9 cellular contexts compared by ENCODE assay signal in genomic region chr3:186400026-186400425, GRCh38. TPM values are rescaled to one million over a fixed set of nuclear protein-coding genes. Genes with fewer than 3 reads are reported as not detected.
"Had no signal": no experiment of that assay in that cellular context is flagged by ENCODE, and none has a peak within 500 bp of the region (broad histone marks: within the 10 kb centered on the region; RNA-seq: fewer than 3 reads in every experiment).

No MANE protein-coding gene starts in this region.

- H3K4me1 Mint-ChIP-seq: GM23338, H9 had no signal

- H3K27ac ChIP-seq: GM23248 had no signal

- H3K9ac ChIP-seq: GM23248 had no signal

- DNase-seq: GOT3, H7, H9, HFFc6 had no signal

- H3K9me3 ChIP-seq: HAP-1 had no signal

- H3K4me1 ChIP-seq: HAP-1 had no signal

- H3K9me3 Mint-ChIP-seq: GM23338, H9, HFFc6 had no signal

- H2AFZ ChIP-seq: GM23248, GM23338 had no signal

- FAIRE-seq: H54 had no signal

- H3K4me3 Mint-ChIP-seq: GM23338, H9, HFFc6 had no signal

- H3K36me3 ChIP-seq: HAP-1 had no signal

- H3K4me3 ChIP-seq: GM23248, GM23338, HAP-1 had no signal

- H3K4me2 ChIP-seq: GM23338 had no signal

- H3K27ac Mint-ChIP-seq: GM23338, H9, HFFc6 had no signal

- ATAC-seq: GM23338, HCT116 had no signal

RNA-seq across cellular contexts. Expression of gene DGKG, which starts 38.0 kb away (rescaled TPM):
- total RNA-seq: GM23248, H9 had no signal
- polyA plus RNA-seq: GM23248 had no signal
